Comparison of ENCODE assay signal across 21 cellular contexts in the genomic region with DNA sequence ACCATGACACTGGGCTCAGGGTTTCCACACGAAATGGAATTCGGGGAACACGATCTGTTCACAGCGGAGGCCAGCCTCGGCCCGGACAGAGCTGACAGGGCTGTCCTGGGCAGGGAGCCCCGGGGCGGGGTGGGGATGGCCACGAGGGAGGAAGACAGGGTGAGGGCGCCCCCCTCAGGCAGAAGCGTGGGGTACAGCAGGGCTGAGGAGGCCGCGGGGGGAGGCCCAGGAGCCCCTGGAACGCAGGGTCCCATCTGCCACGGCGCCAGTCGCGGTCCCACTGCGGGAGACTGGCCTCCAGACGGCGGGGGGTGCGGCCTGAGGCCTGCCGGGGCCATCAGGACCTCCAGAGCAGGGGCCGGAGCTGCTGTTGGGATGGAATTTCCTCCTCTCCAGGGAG.
DNase-seq lines count a peak whose midpoint lies in the region; ATAC-seq and TF ChIP-seq lines count a peak whose summit lies in the region.
"Had no signal": no experiment of that assay in that cellular context is flagged by ENCODE, and none has a peak within 500 bp of the region (broad histone marks: within the 10 kb centered on the region; RNA-seq: fewer than 3 reads in every experiment).

No MANE protein-coding gene starts in this region.

- no peaks in the 10 kb centered on the region for H3F3A ChIP-seq in DOHH2 (ENCODE audit: control insufficient read depth, insufficient read depth)

- H3K4me2 ChIP-seq in DOHH2 (ENCODE audit: low read length) = no peak overlapping the region

- POLR2A ChIA-PET in HEK293 (lab: Yijun Ruan, JAX) = no interaction called here

- H3K27me3 Mint-ChIP-seq in chondrocyte (ENCODE audit: low read depth) (no peaks in the 10 kb centered on the region), osteocyte (ENCODE audit: unreplicated experiment) (no peaks in the 10 kb centered on the region)
- no peaks in the 10 kb centered on the region for H3K27me3 Mint-ChIP-seq in activated naive CD4-positive, alpha-beta T cell treated with anti-CD3 and anti-CD28 coated beads, Interleukin-2, amount 10 ng/mL, durations not matched to agents 7 days and 5 days
- H3K27me3 Mint-ChIP-seq: activated B cell treated with CpG ODN at 0.5 μM for 24 hours; activated naive CD8-positive, alpha-beta T cell; stimulated activated naive CD8-positive, alpha-beta T cell treated with anti-CD3 and anti-CD28 coated beads, Interleukin-15, Interleukin-2, amounts not matched to agents 100 ng/mL and 50 ng/mL, for 24 hours had no signal

- no peaks in the 10 kb centered on the region for H3K9me3 Mint-ChIP-seq in chondrocyte (ENCODE audit: low read depth)
- H3K9me3 Mint-ChIP-seq in osteocyte (ENCODE audit: unreplicated experiment) = no peaks in the 10 kb centered on the region
- H3K9me3 Mint-ChIP-seq in activated naive CD4-positive, alpha-beta T cell treated with anti-CD3 and anti-CD28 coated beads, Interleukin-2, amount 10 ng/mL, durations not matched to agents 7 days and 5 days = no peaks in the 10 kb centered on the region
- H3K9me3 Mint-ChIP-seq: activated B cell treated with CpG ODN at 0.5 μM for 24 hours; stimulated activated naive CD8-positive, alpha-beta T cell treated with anti-CD3 and anti-CD28 coated beads, Interleukin-15, Interleukin-2, amounts not matched to agents 100 ng/mL and 50 ng/mL, for 24 hours had no signal

- ATAC-seq in HG02852 (IDR thresholded peaks at IDR 0.05; ENCODE audit: unreplicated experiment) = no peak
- ATAC-seq: heart left ventricle, sciatic nerve had no signal

- no peak overlapping the region for H3K4me3 ChIP-seq in DOHH2 (ENCODE audit: low read length)
- no peak overlapping the region for H3K4me3 ChIP-seq in HEK293 (ENCODE audit: low read depth, low read length)
- H3K4me3 ChIP-seq: coronary artery, heart left ventricle, ovary, SJCRH30, upper lobe of left lung had no signal

- no peaks in the 10 kb centered on the region for H3K27me3 ChIP-seq in DOHH2 (ENCODE audit: control insufficient read depth, low read length)
- H3K27me3 ChIP-seq: BE2C, heart left ventricle, ovary, SJCRH30, upper lobe of left lung had no signal

- H3K4me3 Mint-ChIP-seq in chondrocyte (ENCODE audit: unreplicated experiment) (no peak overlapping the region), osteocyte (ENCODE audit: unreplicated experiment) (no peak overlapping the region)
- H3K4me3 Mint-ChIP-seq in activated naive CD4-positive, alpha-beta T cell treated with anti-CD3 and anti-CD28 coated beads, Interleukin-2, amount 10 ng/mL, durations not matched to agents 7 days and 5 days = no peak overlapping the region
- H3K4me3 Mint-ChIP-seq: activated B cell treated with CpG ODN at 0.5 μM for 24 hours; activated naive CD8-positive, alpha-beta T cell; stimulated activated naive CD8-positive, alpha-beta T cell treated with anti-CD3 and anti-CD28 coated beads, Interleukin-15, Interleukin-2, amounts not matched to agents 100 ng/mL and 50 ng/mL, for 24 hours had no signal

- no peaks in the 10 kb centered on the region for H3K36me3 ChIP-seq in DOHH2 (ENCODE audit: control insufficient read depth, low read length)
- no peaks in the 10 kb centered on the region for H3K36me3 ChIP-seq in HEK293 (ENCODE audit: control insufficient read depth in 2 of 2, insufficient read depth in 1 of 2, low read length in 2 of 2)
- H3K36me3 ChIP-seq: BE2C, ovary, SJCRH30 had no signal

- CTCF ChIA-PET in HEK293 (lab: Yijun Ruan, JAX) = interaction anchor here (0.6 kb wide), 1 partner anchor 23 kb away, joined by 3 read pairs; no protein-coding TSS in a partner anchor
- CTCF ChIA-PET in activated naive CD4-positive, alpha-beta T cell treated with anti-CD3 and anti-CD28 coated beads, Interleukin-2, amount 10 ng/mL, durations not matched to agents 7 days and 5 days (lab: Charles Lee) = no interaction called here

- H3K9me3 ChIP-seq in DOHH2 (ENCODE audit: control insufficient read depth, insufficient read depth, low read length) (no peaks in the 10 kb centered on the region), HEK293 (ENCODE audit: control insufficient read depth, insufficient read depth, low read depth, low read length) (no peaks in the 10 kb centered on the region)
- H3K9me3 ChIP-seq: BE2C, heart left ventricle, ovary, SJCRH30, upper lobe of left lung had no signal

- H3K27ac ChIP-seq in DOHH2 (ENCODE audit: low read depth, low read length) (no peak overlapping the region), HEK293 (ENCODE audit: extremely low read depth, low read depth, low read length) (no peak overlapping the region)
- H3K27ac ChIP-seq: coronary artery, heart left ventricle, ovary, SJCRH30, upper lobe of left lung had no signal

- H3K4me1 ChIP-seq in DOHH2 (ENCODE audit: control insufficient read depth, low read length) (no peaks in the 10 kb centered on the region), HEK293 (ENCODE audit: control insufficient read depth, insufficient read depth, low read length) (no peaks in the 10 kb centered on the region)
- H3K4me1 ChIP-seq: upper lobe of left lung had no signal

- H4K20me1 ChIP-seq in DOHH2 (ENCODE audit: control insufficient read depth, insufficient read depth, low read depth, low read length) = no peaks in the 10 kb centered on the region

- DNase-seq in chondrocyte (ENCODE audit: low spot score) = no peak
- no peak for DNase-seq in osteocyte (ENCODE audit: extremely low spot score, unreplicated experiment)
- DNase-seq in activated naive CD4-positive, alpha-beta T cell treated with anti-CD3 and anti-CD28 coated beads, Interleukin-2, amount 10 ng/mL, durations not matched to agents 7 days and 5 days = no peak
- DNase-seq in activated CD4-positive, CD25-positive, alpha-beta regulatory T cell treated with anti-CD3 and anti-CD28 coated beads, Interleukin-2, amount 50 U/mL, for 72 hours = no peak
- DNase-seq: activated B cell treated with CpG ODN at 0.5 μM for 24 hours, BE2C, Karpas-422, mammary epithelial cell, NCI-H1417, NCI-H526 treated with DMSO at 0.1 percent for 48 hours, SJCRH30 had no signal

- no peaks in the 10 kb centered on the region for H3K4me1 Mint-ChIP-seq in chondrocyte (ENCODE audit: low read depth)
- no peaks in the 10 kb centered on the region for H3K4me1 Mint-ChIP-seq in osteocyte (ENCODE audit: unreplicated experiment)
- H3K4me1 Mint-ChIP-seq in activated naive CD4-positive, alpha-beta T cell treated with anti-CD3 and anti-CD28 coated beads, Interleukin-2, amount 10 ng/mL, durations not matched to agents 7 days and 5 days = no peaks in the 10 kb centered on the region
- H3K4me1 Mint-ChIP-seq: activated B cell treated with CpG ODN at 0.5 μM for 24 hours had no signal

- H3K9me2 ChIP-seq in DOHH2 (replicated peaks; ENCODE audit: control insufficient read depth, low read length) = no peaks in the 10 kb centered on the region

- TF ChIP-seq CTCF in DOHH2 (IDR thresholded peaks at IDR 0.05; ENCODE audit: low read depth, low read length, poor library complexity, severe bottlenecking) (peak; percentile 39), HEK293 (tag by site-specific recombination; IDR thresholded peaks at IDR 0.05) (no peak), chondrocyte (IDR thresholded peaks at IDR 0.05) (peak; percentile 42), osteocyte (IDR thresholded peaks at IDR 0.05) (peak; percentile 7)

- H3K27ac Mint-ChIP-seq in chondrocyte (ENCODE audit: unreplicated experiment) (no peak overlapping the region), osteocyte (ENCODE audit: unreplicated experiment) (no peak overlapping the region)
- no peak overlapping the region for H3K27ac Mint-ChIP-seq in activated naive CD4-positive, alpha-beta T cell treated with anti-CD3 and anti-CD28 coated beads, Interleukin-2, amount 10 ng/mL, durations not matched to agents 7 days and 5 days
- H3K27ac Mint-ChIP-seq: activated B cell treated with CpG ODN at 0.5 μM for 24 hours; activated naive CD8-positive, alpha-beta T cell; stimulated activated naive CD8-positive, alpha-beta T cell treated with anti-CD3 and anti-CD28 coated beads, Interleukin-15, Interleukin-2, amounts not matched to agents 100 ng/mL and 50 ng/mL, for 24 hours had no signal

- no peaks in the 10 kb centered on the region for H3K79me2 ChIP-seq in DOHH2 (ENCODE audit: control insufficient read depth, low read length)

- H3K36me3 Mint-ChIP-seq in chondrocyte (ENCODE audit: low read depth) = peaks cover 5% of the 10 kb centered on the region
- H3K36me3 Mint-ChIP-seq in osteocyte (ENCODE audit: unreplicated experiment) = peaks cover 3% of the 10 kb centered on the region
- no peaks in the 10 kb centered on the region for H3K36me3 Mint-ChIP-seq in activated naive CD4-positive, alpha-beta T cell treated with anti-CD3 and anti-CD28 coated beads, Interleukin-2, amount 10 ng/mL, durations not matched to agents 7 days and 5 days
- H3K36me3 Mint-ChIP-seq: activated naive CD8-positive, alpha-beta T cell had no signal

TF ChIP-seq in HEK293, 187 proteins besides CTCF, POLR2A, EP300 and RAD21:
- TF ChIP-seq ZNF654 (tag by site-specific recombination; IDR thresholded peaks at IDR 0.05; ENCODE audit: low read depth) (0 out of 2 replicates have a peak, but pooled peaks have one; percentile 10), ZNF707 (tag by site-specific recombination; IDR thresholded peaks at IDR 0.05) (no peak)
